25 cellular contexts compared by ENCODE assay signal in genomic region chr3:61868499-61868898, GRCh38.
"Had no signal": no experiment of that assay in that cellular context is flagged by ENCODE, and none has a peak within 500 bp of the region (broad histone marks: within the 10 kb centered on the region; RNA-seq: fewer than 3 reads in every experiment).

No MANE protein-coding gene starts in this region.

- DNase-seq: activated CD4-positive, alpha-beta memory T cell treated with anti-CD3 and anti-CD28 coated beads for 36 hours; activated CD4-positive, alpha-beta T cell treated with anti-CD3 and anti-CD28 coated beads, Interleukin-2, amount 10 ng/mL, durations not matched to agents 7 days and 5 days; activated CD4-positive, CD25-positive, alpha-beta regulatory T cell; activated CD8-positive, alpha-beta memory T cell treated with anti-CD3 and anti-CD28 coated beads for 24 hours; activated gamma-delta T cell; activated naive CD4-positive, alpha-beta T cell treated with anti-CD3 and anti-CD28 coated beads for 36 hours; activated T-cell treated with anti-CD3 and anti-CD28 coated beads, Interleukin-2, amount 50 U/mL, for 4 hours; amygdala; MG63; NCI-H1105; NCI-H1436; NCI-H1694 treated with DMSO at 0.1 percent for 48 hours; NCI-H2081; NCI-H510A treated with DMSO at 0.1 percent for 48 hours; PC-3; SHP77 treated with DMSO at 0.1 percent for 48 hours; T-cell; T-helper 2 cell; T1000 had no signal

- H3K4me1 Mint-ChIP-seq: activated CD4-positive, alpha-beta T cell treated with anti-CD3 and anti-CD28 coated beads, Interleukin-2, amount 10 ng/mL, durations not matched to agents 7 days and 5 days; activated T-helper 17 cell treated with anti-CD3 and anti-CD28 coated beads, Interleukin-2, amount 50 U/mL, for 72 hours; T-cell had no signal

- H3K9me3 ChIP-seq: MG63 had no signal

- H3K4me3 ChIP-seq: MG63 had no signal

- H3K27me3 Mint-ChIP-seq: activated CD4-positive, alpha-beta memory T cell treated with anti-CD3 and anti-CD28 coated beads for 36 hours; activated CD4-positive, alpha-beta T cell treated with anti-CD3 and anti-CD28 coated beads, Interleukin-2, amount 10 ng/mL, durations not matched to agents 7 days and 5 days; activated naive CD8-positive, alpha-beta T cell; activated T-helper 17 cell treated with anti-CD3 and anti-CD28 coated beads, Interleukin-2, amount 50 U/mL, for 72 hours had no signal

- ATAC-seq: activated T-cell treated with anti-CD3 and anti-CD28 coated beads, Interleukin-2, amount 50 U/mL, for 4 hours; activated T-helper 17 cell treated with anti-CD3 and anti-CD28 coated beads, Interleukin-2, amount 50 U/mL, for 72 hours; PC-3; T-cell had no signal

- H3K4me3 Mint-ChIP-seq: activated CD4-positive, alpha-beta memory T cell treated with anti-CD3 and anti-CD28 coated beads for 36 hours; activated CD4-positive, alpha-beta T cell treated with anti-CD3 and anti-CD28 coated beads, Interleukin-2, amount 10 ng/mL, durations not matched to agents 7 days and 5 days; activated naive CD4-positive, alpha-beta T cell treated with anti-CD3 and anti-CD28 coated beads for 36 hours; activated naive CD8-positive, alpha-beta T cell; activated T-cell treated with anti-CD3 and anti-CD28 coated beads, Interleukin-2, amount 50 U/mL, for 4 hours; activated T-helper 17 cell treated with anti-CD3 and anti-CD28 coated beads, Interleukin-2, amount 50 U/mL, for 72 hours; brain; T-cell had no signal

- H3K36me3 ChIP-seq: MG63 had no signal

- H3K36me3 Mint-ChIP-seq: activated CD4-positive, alpha-beta memory T cell treated with anti-CD3 and anti-CD28 coated beads for 36 hours; activated naive CD8-positive, alpha-beta T cell; brain; T-cell had no signal

- H3K9me3 Mint-ChIP-seq: activated CD4-positive, alpha-beta memory T cell treated with anti-CD3 and anti-CD28 coated beads for 36 hours; activated CD4-positive, alpha-beta T cell treated with anti-CD3 and anti-CD28 coated beads, Interleukin-2, amount 10 ng/mL, durations not matched to agents 7 days and 5 days; activated naive CD4-positive, alpha-beta T cell treated with anti-CD3 and anti-CD28 coated beads for 36 hours; activated T-cell treated with anti-CD3 and anti-CD28 coated beads, Interleukin-2, amount 50 U/mL, for 4 hours had no signal

- FAIRE-seq: astrocyte, RCC 7860, TTC549 had no signal

- H3K27ac Mint-ChIP-seq: activated CD4-positive, alpha-beta memory T cell treated with anti-CD3 and anti-CD28 coated beads for 36 hours; activated CD4-positive, alpha-beta T cell treated with anti-CD3 and anti-CD28 coated beads, Interleukin-2, amount 10 ng/mL, durations not matched to agents 7 days and 5 days; activated naive CD4-positive, alpha-beta T cell treated with anti-CD3 and anti-CD28 coated beads for 36 hours; activated naive CD8-positive, alpha-beta T cell; activated T-helper 17 cell treated with anti-CD3 and anti-CD28 coated beads, Interleukin-2, amount 50 U/mL, for 72 hours; T-cell had no signal

- H3K27me3 ChIP-seq: MG63 had no signal
